10 cellular contexts compared by ENCODE assay signal in the genomic region with DNA sequence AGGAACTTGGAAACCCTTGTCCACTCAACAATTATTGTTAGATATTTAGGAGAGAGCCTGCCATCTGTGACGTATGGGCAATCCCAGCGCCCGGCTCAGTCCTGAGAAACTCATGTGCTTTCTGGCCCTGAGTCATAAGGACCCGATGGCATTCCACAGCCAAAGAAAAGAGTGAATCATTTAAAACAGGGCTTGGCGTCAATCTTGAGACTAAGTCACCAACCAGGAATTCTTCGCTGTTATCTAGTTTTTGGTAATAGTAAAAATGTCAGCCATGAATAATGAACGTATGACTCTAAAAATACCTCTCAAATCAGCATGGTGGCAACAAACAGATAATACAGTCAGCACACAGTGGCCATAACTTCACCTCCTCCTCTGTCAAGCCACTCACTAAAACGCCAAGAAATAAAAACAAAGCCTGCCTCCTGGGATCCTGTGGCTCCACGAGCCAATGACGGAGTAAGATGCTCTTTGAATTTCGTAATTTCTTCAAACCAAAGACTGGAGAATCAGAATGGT.
DNase-seq lines count a peak whose midpoint lies in the region; ATAC-seq, FAIRE-seq and TF ChIP-seq lines count a peak whose summit lies in the region.
"Had no signal": no experiment of that assay in that cellular context is flagged by ENCODE, and none has a peak within 500 bp of the region (broad histone marks: within the 10 kb centered on the region; RNA-seq: fewer than 3 reads in every experiment).

No MANE protein-coding gene starts in this region.

- no peak for ATAC-seq in GM19395 (IDR thresholded peaks at IDR 0.05; ENCODE audit: unreplicated experiment)
- ATAC-seq in GM19467 (IDR thresholded peaks at IDR 0.05; ENCODE audit: unreplicated experiment): no peak
- no peak for ATAC-seq in HG03045 (IDR thresholded peaks at IDR 0.05; ENCODE audit: unreplicated experiment)

- no peaks in the 10 kb centered on the region for H3K27me3 ChIP-seq in GM23248 (replicated peaks; ENCODE audit: insufficient read depth)
- H3K27me3 ChIP-seq in left ventricle myocardium inferior (ENCODE audit: low read depth): peaks cover 10% of the 10 kb centered on the region
- no peaks in the 10 kb centered on the region for H3K27me3 ChIP-seq in small intestine (ENCODE audit: control insufficient read depth in 2 of 2, insufficient read depth in 2 of 2, low read length in 2 of 2)

- WGBS in GM23248 (ENCODE audit: low coverage in 1 of 2, low lambda C conversion rate in 2 of 2, missing lambda C conversion rate in 2 of 2), 2 experiments: 1 to 2% methylated on average over 11 of the region's 11 CpGs
- WGBS in small intestine, 3 donors: 44 to 54% (median 50%) methylated on average over 11 of the region's 11 CpGs

- H3K27ac ChIP-seq in GM23248 (peak overlapping the region; percentile 97), left ventricle myocardium inferior (replicated peaks) (peak overlapping the region; percentile 27), small intestine (ENCODE audit: low read depth in 1 of 2, low read length in 1 of 2) (no peak overlapping the region)

- H3F3A ChIP-seq in GM23248 (ENCODE audit: insufficient read depth): peaks cover 78% of the 10 kb centered on the region

- H3K9me2 ChIP-seq in GM23248 (ENCODE audit: insufficient read depth): peaks cover 7% of the 10 kb centered on the region; the same call in 1 of the 2 replicates

- H3K4me1 ChIP-seq in GM23248 (ENCODE audit: insufficient read depth) (peaks cover 68% of the 10 kb centered on the region), left ventricle myocardium inferior (peaks cover 8% of the 10 kb centered on the region), small intestine (ENCODE audit: control insufficient read depth in 2 of 2, insufficient read depth in 1 of 2, low read depth in 1 of 2, low read length in 1 of 2) (no peaks in the 10 kb centered on the region)

- peaks cover 22% of the 10 kb centered on the region for H3K79me2 ChIP-seq in GM23248 (ENCODE audit: insufficient read depth)

- no peak overlapping the region for H3K4me3 ChIP-seq in GM23248
- H3K4me3 ChIP-seq in left ventricle myocardium inferior: no peak overlapping the region
- H3K4me3 ChIP-seq in small intestine (ENCODE audit: low read depth in 1 of 2, low read length in 2 of 2): no peak overlapping the region

- H3K4me2 ChIP-seq in GM23248 (ENCODE audit: unreplicated experiment): peak overlapping the region; percentile 53

- intact Hi-C loops in left ventricle myocardium inferior (cut with micrococcal nuclease): no loop called here

- H3K9ac ChIP-seq in GM23248: peak overlapping the region; percentile 50

- H4K20me1 ChIP-seq in GM23248 (ENCODE audit: insufficient read depth): no peaks in the 10 kb centered on the region

- H2AFZ ChIP-seq in GM23248: no peak overlapping the region

- H3K36me3 ChIP-seq in GM23248 (ENCODE audit: low read depth) (no peaks in the 10 kb centered on the region), left ventricle myocardium inferior (no peaks in the 10 kb centered on the region), small intestine (ENCODE audit: control insufficient read depth in 2 of 2, insufficient read depth in 2 of 2, low read length in 2 of 2) (no peaks in the 10 kb centered on the region)

- FAIRE-seq in small intestine (lab: Jason Lieb, UNC): no peak

- DNase-seq in GM23248: peak; percentile 100
- peak; percentile 97 for DNase-seq in amniotic stem cell (lab: John Stamatoyannopoulos, UW)
- peak; percentile 63 for DNase-seq in left ventricle myocardium inferior
- peak; percentile 2 for DNase-seq in small intestine
- no peak for DNase-seq in anterior cingulate cortex (lab: John Stamatoyannopoulos, UW)
- DNase-seq: activated naive CD4-positive, alpha-beta T cell treated with anti-CD3 and anti-CD28 coated beads, Interleukin-2, amount 50 U/mL, for 16 hours; T-helper 1 cell had no signal

- no peak for TF ChIP-seq CTCF in left ventricle myocardium inferior (IDR thresholded peaks at IDR 0.05; ENCODE audit: borderline replicate concordance)

- H3K9me3 ChIP-seq in GM23248 (ENCODE audit: low read depth): no peaks in the 10 kb centered on the region
- H3K9me3 ChIP-seq in left ventricle myocardium inferior (replicated peaks): no peaks in the 10 kb centered on the region
- H3K9me3 ChIP-seq in small intestine (ENCODE audit: control insufficient read depth, low read depth): no peaks in the 10 kb centered on the region

- in situ Hi-C loops in GM23248 (cut with MboI): no loop called here

Comparison
In these comparisons a context has a peak if more than half of its experiments do, and no peak if none do; other contexts are left out.
1. DNase-seq: peak in GM23248 (single experiment), amniotic stem cell (single experiment), left ventricle myocardium inferior (single experiment) and small intestine (single experiment); none in anterior cingulate cortex (0 of 58).
2. H3K27ac ChIP-seq: peak in GM23248 (single experiment) and left ventricle myocardium inferior (single experiment); none in small intestine (0 of 2).